ENCODE assay signal across 9 cellular contexts in the genomic region with DNA sequence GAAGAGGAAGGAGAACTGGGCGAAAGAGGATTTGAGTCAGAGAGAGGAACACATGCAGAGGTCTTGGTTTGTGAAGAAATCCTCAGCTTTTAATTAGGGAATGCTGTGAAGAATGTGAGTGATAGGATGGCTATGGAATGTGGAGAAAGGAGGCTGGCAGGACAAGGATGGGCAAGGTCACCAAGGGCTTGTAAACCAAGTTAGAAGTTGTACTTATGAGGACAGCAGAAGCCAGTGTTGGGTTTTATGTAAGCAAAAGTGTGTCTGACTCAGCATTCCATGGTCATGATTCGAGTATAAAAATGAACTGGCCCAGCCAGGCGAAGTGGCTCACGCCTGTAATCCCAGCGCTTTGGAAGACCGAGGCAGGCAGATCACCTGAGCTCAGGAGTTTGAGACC. TPM values are rescaled to one million over a fixed set of nuclear protein-coding genes. Genes with fewer than 3 reads are reported as not detected.
A peak's percentile ranks its signal among the peaks of the same experiment; 100 is the strongest.
DNase-seq lines count a peak whose midpoint lies in the region; ATAC-seq and TF ChIP-seq lines count a peak whose summit lies in the region.
"Had no signal": no experiment of that assay in that cellular context is flagged by ENCODE, and none has a peak within 500 bp of the region (broad histone marks: within the 10 kb centered on the region; RNA-seq: fewer than 3 reads in every experiment).

No MANE protein-coding gene starts in this region.

- peak overlapping the region; percentile 50 for H3K27ac ChIP-seq in muscle layer of duodenum (ENCODE audit: low read length)

- no peaks in the 10 kb centered on the region for H3K27me3 Mint-ChIP-seq in natural killer cell (ENCODE audit: low read depth in 2 of 2)

- no peak overlapping the region for H3K4me3 Mint-ChIP-seq in natural killer cell
- H3K4me3 Mint-ChIP-seq: activated naive CD8-positive, alpha-beta T cell had no signal

- H3K27ac Mint-ChIP-seq in natural killer cell = no peak overlapping the region
- H3K27ac Mint-ChIP-seq: activated naive CD8-positive, alpha-beta T cell had no signal

- H3K9me3 ChIP-seq in MG63 (peaks cover 2% of the 10 kb centered on the region; the same call in 1 of the 2 replicates), muscle layer of duodenum (ENCODE audit: control insufficient read depth in 1 of 2, low read length in 2 of 2) (peaks cover 0 to 2% of the 10 kb centered on the region in 2 donors)

- H3K4me1 Mint-ChIP-seq in natural killer cell = no peaks in the 10 kb centered on the region

- no peaks in the 10 kb centered on the region for H3K36me3 Mint-ChIP-seq in natural killer cell

- intact Hi-C loops in natural killer cell (cut with micrococcal nuclease) = no loop called here

- no peak for TF ChIP-seq CTCF in natural killer cell (IDR thresholded peaks at IDR 0.05)

- DNase-seq in AG08396 (ENCODE audit: low spot score) = peak; percentile 81
- peak; percentile 93 for DNase-seq in MG63
- peak; percentile 86 for DNase-seq in dedifferentiated amniotic fluid mesenchymal stem cell (ENCODE audit: extremely low spot score)
- DNase-seq in NCI-H146 (lab: John Stamatoyannopoulos, UW) = no peak
- no peak for DNase-seq in natural killer cell

- H3K4me1 ChIP-seq in muscle layer of duodenum (ENCODE audit: control insufficient read depth in 1 of 2, insufficient read depth in 2 of 2, low read length in 2 of 2) = peaks cover 0 to 5% of the 10 kb centered on the region in 2 donors

- peaks cover 0 to 2% of the 10 kb centered on the region in 2 donors for H3K9me3 Mint-ChIP-seq in natural killer cell

- H3K4me3 ChIP-seq in MG63 (peak overlapping the region; percentile 12; the same call in 1 of the 2 replicates), muscle layer of duodenum (ENCODE audit: low read depth in 1 of 2, low read length in 2 of 2) (no peak overlapping the region)

- ATAC-seq in GM21576 (IDR thresholded peaks at IDR 0.05; ENCODE audit: unreplicated experiment) (no peak), natural killer cell (no peak), HG03175 (IDR thresholded peaks at IDR 0.05; ENCODE audit: unreplicated experiment) (no peak)

- H3K27me3 ChIP-seq in MG63 (no peaks in the 10 kb centered on the region), muscle layer of duodenum (ENCODE audit: low read depth, low read length) (no peaks in the 10 kb centered on the region)

- H3K36me3 ChIP-seq in MG63 (no peaks in the 10 kb centered on the region), muscle layer of duodenum (ENCODE audit: control insufficient read depth in 1 of 2, insufficient read depth in 2 of 2, low read length in 2 of 2) (no peaks in the 10 kb centered on the region)

RNA-seq across cellular contexts. Expression of gene IL12A, which starts 59.9 kb away (rescaled TPM):
- 3.2 and 16.2 TPM in 2 replicates for total RNA-seq in MG63 (2014; rRNA removed; shearing (Covaris generic); ENCODE audit: low replicate concordance)
- 1 to 10 TPM; 1.2 to 3.3 (median 2.4) TPM for total RNA-seq in natural killer cell

Comparison
In these comparisons a context has a peak if more than half of its experiments do, and no peak if none do; other contexts are left out.
1. DNase-seq: peak in AG08396 (single experiment), MG63 (single experiment) and dedifferentiated amniotic fluid mesenchymal stem cell (single experiment); none in NCI-H146 (single experiment) and natural killer cell (single experiment).